In genomic region chr6:133817460-133818047, GRCh38 we compare ENCODE assay signal across 8 cellular contexts.
DNase-seq lines count a peak whose midpoint lies in the region; ATAC-seq and TF ChIP-seq lines count a peak whose summit lies in the region.

No MANE protein-coding gene starts in this region.

- H3K4me3 ChIP-seq in iPS DF 6.9 (ENCODE audit: low read length) (no peak overlapping the region), upper lobe of left lung (no peak overlapping the region)

- WGBS in iPS DF 6.9 (ENCODE audit: insufficient coverage, insufficient read length): 100% methylated on average over 1 of the region's 9 CpGs
- 81 to 83% methylated on average over 9 of the region's 9 CpGs for WGBS in upper lobe of left lung, 2 donors

- H3K27ac ChIP-seq in iPS DF 6.9 (ENCODE audit: low read length) (no peak overlapping the region), upper lobe of left lung (no peak overlapping the region)

- peak in 4 of 6 experiments; percentile 16 to 65 (median 40) for TF ChIP-seq CTCF in upper lobe of left lung (IDR thresholded peaks at IDR 0.05)

- ATAC-seq in HG03469 (IDR thresholded peaks at IDR 0.05; ENCODE audit: unreplicated experiment) (peak; percentile 70), upper lobe of left lung (ENCODE audit: low FRiP score in 2 of 2) (no peak), HG03095 (IDR thresholded peaks at IDR 0.05; ENCODE audit: unreplicated experiment) (no peak)

- H3K9me3 ChIP-seq in iPS DF 6.9 (ENCODE audit: control insufficient read depth, insufficient read depth, low read length) (no peaks in the 10 kb centered on the region), upper lobe of left lung (no peaks in the 10 kb centered on the region)

- H3K4me1 ChIP-seq in iPS DF 6.9 (ENCODE audit: control insufficient read depth, insufficient read depth, low read length) (0 out of 2 replicates have a peak, but pooled peaks cover 1% of the 10 kb centered on the region), upper lobe of left lung (no peaks in the 10 kb centered on the region)

- DNase-seq in NCI-H82 (lab: John Stamatoyannopoulos, UW) (peak; percentile 54), NCI-H82 treated with DMSO at 0.1 percent for 48 hours (lab: John Stamatoyannopoulos, UW; ENCODE audit: unreplicated experiment) (no peak), iPS DF 6.9 (ENCODE audit: low read depth, low spot score) (peak; percentile 52), upper lobe of left lung (no peak), kidney glomerular epithelial cell (lab: John Stamatoyannopoulos, UW) (no peak)
- DNase-seq in activated CD8-positive, alpha-beta memory T cell treated with anti-CD3 and anti-CD28 coated beads, Interleukin-2, amount 50 U/mL, for 48 hours: peak; percentile 83

- H3K36me3 ChIP-seq in iPS DF 6.9 (ENCODE audit: control insufficient read depth, insufficient read depth, low read length) (no peaks in the 10 kb centered on the region), upper lobe of left lung (no peaks in the 10 kb centered on the region)

- no peak for TF ChIP-seq EP300 in upper lobe of left lung (IDR thresholded peaks at IDR 0.05)

- no peaks in the 10 kb centered on the region for H3K27me3 ChIP-seq in iPS DF 6.9 (ENCODE audit: control insufficient read depth, insufficient read depth, low read length)
- no peaks in the 10 kb centered on the region for H3K27me3 ChIP-seq in upper lobe of left lung

- TF ChIP-seq POLR2A in upper lobe of left lung (IDR thresholded peaks at IDR 0.05): no peak

Comparison
In these comparisons a context has a peak if more than half of its experiments do, and no peak if none do; other contexts are left out.
1. DNase-seq: peak in NCI-H82 (single experiment), activated CD8-positive, alpha-beta memory T cell treated with anti-CD3 and anti-CD28 coated beads, Interleukin-2, amount 50 U/mL, for 48 hours (single experiment) and iPS DF 6.9 (single experiment); none in NCI-H82 treated with DMSO at 0.1 percent for 48 hours (single experiment), upper lobe of left lung (0 of 2) and kidney glomerular epithelial cell (single experiment).